In genomic region chr6:162622572-162622971, GRCh38 we compare ENCODE assay signal across 27 cellular contexts.
"Had no signal": no experiment of that assay in that cellular context is flagged by ENCODE, and none has a peak within 500 bp of the region (broad histone marks: within the 10 kb centered on the region; RNA-seq: fewer than 3 reads in every experiment).

No MANE protein-coding gene starts in this region.

- H3K4me3 ChIP-seq: body of pancreas, gastrocnemius medialis had no signal

- ATAC-seq: activated CD4-positive, CD25-positive, alpha-beta regulatory T cell treated with anti-CD3 and anti-CD28 coated beads, Interleukin-2, amount 50 U/mL, for 24 hours; activated CD8-positive, alpha-beta T cell treated with anti-CD3 and anti-CD28 coated beads for 36 hours; activated T-cell treated with anti-CD3 and anti-CD28 coated beads, Interleukin-2, amount 50 U/mL, for 4 hours; activated T-helper 17 cell treated with anti-CD3 and anti-CD28 coated beads, Interleukin-2, amount 50 U/mL, for 72 hours; body of pancreas; esophagus mucosa; T-helper 17 cell had no signal

- H3K36me3 ChIP-seq: gastrocnemius medialis, WERI-Rb-1 had no signal

- H3K27ac ChIP-seq: body of pancreas, epithelial cell of prostate, gastrocnemius medialis, WERI-Rb-1 had no signal

- H3K27me3 ChIP-seq: body of pancreas, gastrocnemius medialis had no signal

- DNase-seq: activated B cell treated with CpG ODN at 0.5 μM for 24 hours; activated CD4-positive, alpha-beta T cell treated with anti-CD3 and anti-CD28 coated beads for 48 hours; activated CD4-positive, alpha-beta T cell treated with anti-CD3 and anti-CD28 coated beads, Interleukin-2, amount 50 U/mL, for 1 hour; activated CD4-positive, alpha-beta T cell treated with anti-CD3 and anti-CD28 coated beads, Interleukin-2, amount 50 U/mL, for 48 hours; activated CD8-positive, alpha-beta memory T cell treated with anti-CD3 and anti-CD28 coated beads for 24 hours; activated CD8-positive, alpha-beta T cell treated with anti-CD3 and anti-CD28 coated beads for 36 hours; activated effector memory CD4-positive, alpha-beta T cell treated with Interleukin-2 at 50 U/mL for 16 hours; activated gamma-delta T cell treated with Interleukin-2 at 50 U/mL for 16 hours; activated naive CD4-positive, alpha-beta T cell treated with anti-CD3 and anti-CD28 coated beads, Interleukin-2, amount 50 U/mL, for 16 hours; activated naive CD4-positive, alpha-beta T cell treated with Interleukin-2 at 50 U/mL for 16 hours; activated T-cell treated with anti-CD3 and anti-CD28 coated beads, Interleukin-2, amount 50 U/mL, for 4 hours; amniotic stem cell; anterior cingulate cortex; body of pancreas; cortex of kidney; effector CD8-positive, alpha-beta T cell; foreskin fibroblast; gastrocnemius medialis; glutamatergic neuron; T-helper 1 cell; T-helper 17 cell; T1000; WERI-Rb-1 had no signal

- H3K9me3 ChIP-seq: body of pancreas, gastrocnemius medialis had no signal
